8 cellular contexts compared by ENCODE assay signal in genomic region chr3:30227571-30228301, GRCh38.
A peak's percentile ranks its signal among the peaks of the same experiment; 100 is the strongest.
DNase-seq lines count a peak whose midpoint lies in the region; ATAC-seq, FAIRE-seq and TF ChIP-seq lines count a peak whose summit lies in the region.

No MANE protein-coding gene starts in this region.

- no peaks in the 10 kb centered on the region for H3K9me3 ChIP-seq in kidney (ENCODE audit: control insufficient read depth in 1 of 2, low read length in 2 of 2)

- ATAC-seq in stimulated activated naive CD8-positive, alpha-beta T cell treated with anti-CD3 and anti-CD28 coated beads, Interleukin-15, Interleukin-2, amounts not matched to agents 100 U/mL and 50 U/mL, for 24 hours = no peak
- ATAC-seq in activated naive CD8-positive, alpha-beta T cell treated with anti-CD3 and anti-CD28 coated beads, Interleukin-2, amount 10 ng/mL, durations not matched to agents 7 days and 5 days (ENCODE audit: low read depth) = peak; percentile 94
- ATAC-seq in HG03354 (IDR thresholded peaks at IDR 0.05; ENCODE audit: poor library complexity, severe bottlenecking, unreplicated experiment) (no peak), HG03196 (IDR thresholded peaks at IDR 0.05; ENCODE audit: unreplicated experiment) (no peak)

- no peak overlapping the region for H3K4me3 ChIP-seq in kidney (ENCODE audit: low read length in 2 of 2)

- POLR2A ChIA-PET in activated naive CD8-positive, alpha-beta T cell treated with anti-CD3 and anti-CD28 coated beads, Interleukin-2, amount 10 ng/mL, durations not matched to agents 7 days and 5 days (lab: Charles Lee) = no interaction called here

- DNase-seq in stimulated activated naive CD8-positive, alpha-beta T cell treated with anti-CD3 and anti-CD28 coated beads, Interleukin-15, Interleukin-2, amounts not matched to agents 100 U/mL and 50 U/mL, for 24 hours = no peak
- DNase-seq in activated naive CD8-positive, alpha-beta T cell treated with anti-CD3 and anti-CD28 coated beads, Interleukin-2, amount 10 ng/mL, durations not matched to agents 7 days and 5 days = no peak
- DNase-seq in kidney (no peak), activated gamma-delta T cell (lab: John Stamatoyannopoulos, UW) (no peak), germinal center (ENCODE audit: low spot score) (no peak)

- FAIRE-seq in kidney (lab: Jason Lieb, UNC) = peak; percentile 71

- peak overlapping the region in 1 of 2 donors; percentile 57 for H3K27ac ChIP-seq in kidney (ENCODE audit: low read depth in 2 of 2, low read length in 2 of 2)

- no peak overlapping the region for H3K4me3 Mint-ChIP-seq in stimulated activated naive CD8-positive, alpha-beta T cell treated with anti-CD3 and anti-CD28 coated beads, Interleukin-15, Interleukin-2, amounts not matched to agents 100 ng/mL and 50 ng/mL, for 24 hours
- peak overlapping the region; percentile 59 for H3K4me3 Mint-ChIP-seq in activated naive CD8-positive, alpha-beta T cell treated with anti-CD3 and anti-CD28 coated beads, Interleukin-2, amount 10 ng/mL, durations not matched to agents 7 days and 5 days

- H3K27ac Mint-ChIP-seq in stimulated activated naive CD8-positive, alpha-beta T cell treated with anti-CD3 and anti-CD28 coated beads, Interleukin-15, Interleukin-2, amounts not matched to agents 100 ng/mL and 50 ng/mL, for 24 hours = peak overlapping the region; percentile 17
- H3K27ac Mint-ChIP-seq in activated naive CD8-positive, alpha-beta T cell treated with anti-CD3 and anti-CD28 coated beads, Interleukin-2, amount 10 ng/mL, durations not matched to agents 7 days and 5 days = peak overlapping the region; percentile 87

- TF ChIP-seq CTCF in kidney (IDR thresholded peaks at IDR 0.05; ENCODE audit: borderline replicate concordance, extremely low read depth, insufficient read depth) = no peak

- peaks cover 0 to 4% of the 10 kb centered on the region in 2 donors for H3K4me1 ChIP-seq in kidney (ENCODE audit: control insufficient read depth in 1 of 2, insufficient read depth in 1 of 2, low read depth in 1 of 2, low read length in 2 of 2)

- no peak overlapping the region for H3K9ac ChIP-seq in kidney (ENCODE audit: low read length in 2 of 2)

- H3K36me3 Mint-ChIP-seq in stimulated activated naive CD8-positive, alpha-beta T cell treated with anti-CD3 and anti-CD28 coated beads, Interleukin-15, Interleukin-2, amounts not matched to agents 100 ng/mL and 50 ng/mL, for 24 hours (ENCODE audit: low read depth) = no peaks in the 10 kb centered on the region
- peaks cover 30% of the 10 kb centered on the region for H3K36me3 Mint-ChIP-seq in activated naive CD8-positive, alpha-beta T cell treated with anti-CD3 and anti-CD28 coated beads, Interleukin-2, amount 10 ng/mL, durations not matched to agents 7 days and 5 days

- no peaks in the 10 kb centered on the region for H3K36me3 ChIP-seq in kidney (ENCODE audit: control insufficient read depth in 1 of 2, insufficient read depth in 2 of 2, low read length in 2 of 2)

- no peaks in the 10 kb centered on the region for H3K9me3 Mint-ChIP-seq in stimulated activated naive CD8-positive, alpha-beta T cell treated with anti-CD3 and anti-CD28 coated beads, Interleukin-15, Interleukin-2, amounts not matched to agents 100 ng/mL and 50 ng/mL, for 24 hours
- H3K9me3 Mint-ChIP-seq in activated naive CD8-positive, alpha-beta T cell treated with anti-CD3 and anti-CD28 coated beads, Interleukin-2, amount 10 ng/mL, durations not matched to agents 7 days and 5 days = peaks cover 12% of the 10 kb centered on the region

- no peaks in the 10 kb centered on the region for H3K27me3 Mint-ChIP-seq in stimulated activated naive CD8-positive, alpha-beta T cell treated with anti-CD3 and anti-CD28 coated beads, Interleukin-15, Interleukin-2, amounts not matched to agents 100 ng/mL and 50 ng/mL, for 24 hours
- H3K27me3 Mint-ChIP-seq in activated naive CD8-positive, alpha-beta T cell treated with anti-CD3 and anti-CD28 coated beads, Interleukin-2, amount 10 ng/mL, durations not matched to agents 7 days and 5 days = no peaks in the 10 kb centered on the region

- H3K4me1 Mint-ChIP-seq in stimulated activated naive CD8-positive, alpha-beta T cell treated with anti-CD3 and anti-CD28 coated beads, Interleukin-15, Interleukin-2, amounts not matched to agents 100 ng/mL and 50 ng/mL, for 24 hours (ENCODE audit: low read depth) = peaks cover 24% of the 10 kb centered on the region
- H3K4me1 Mint-ChIP-seq in activated naive CD8-positive, alpha-beta T cell treated with anti-CD3 and anti-CD28 coated beads, Interleukin-2, amount 10 ng/mL, durations not matched to agents 7 days and 5 days = peaks cover 27% of the 10 kb centered on the region

- intact Hi-C loops in kidney (cut with DNase I) = no loop called here
